19 cellular contexts compared by ENCODE assay signal in genomic region chr4:7810792-7811535, GRCh38.
DNase-seq lines count a peak whose midpoint lies in the region; ATAC-seq and TF ChIP-seq lines count a peak whose summit lies in the region.
"Had no signal": no experiment of that assay in that cellular context is flagged by ENCODE, and none has a peak within 500 bp of the region (broad histone marks: within the 10 kb centered on the region; RNA-seq: fewer than 3 reads in every experiment).

No MANE protein-coding gene starts in this region.

- H4K91ac ChIP-seq in H9 (ENCODE audit: insufficient read length, low read depth, low read length), result no peak overlapping the region

- H3K4me1 ChIP-seq in H9 (ENCODE audit: insufficient read depth, low read length) (peaks cover 4% of the 10 kb centered on the region), endocrine pancreas (ENCODE audit: control insufficient read depth, insufficient read depth, low read length) (peaks cover 6% of the 10 kb centered on the region), lower lobe of right lung (peaks cover 42% of the 10 kb centered on the region), skeletal muscle satellite cell (ENCODE audit: control insufficient read depth, insufficient read depth, low read length) (peaks cover 79% of the 10 kb centered on the region)

- no peak overlapping the region for H3T11ph ChIP-seq in H9 (ENCODE audit: low read length)

- H3K4me3 ChIP-seq in endocrine pancreas (ENCODE audit: control insufficient read depth, insufficient read depth, low read length) (no peak overlapping the region), lower lobe of right lung (no peak overlapping the region), skeletal muscle satellite cell (ENCODE audit: low read length) (peak overlapping the region; percentile 22)

- no peak overlapping the region for H3K56ac ChIP-seq in H9 (ENCODE audit: insufficient read length, low read depth, low read length)

- H3K4me2 ChIP-seq in H9 (ENCODE audit: insufficient read depth, insufficient read length, low read length), result no peak overlapping the region
- H3K4me2 ChIP-seq in skeletal muscle satellite cell (ENCODE audit: low read length), result peak overlapping the region; percentile 70

- H3K79me1 ChIP-seq in H9 (ENCODE audit: insufficient read depth, low read depth, low read length, poor library complexity, severe bottlenecking), result no peaks in the 10 kb centered on the region

- WGBS in H9 (ENCODE audit: extremely low coverage, insufficient read length, low lambda C conversion rate), result no CpG with 5 or more reads among the region's 35 CpGs

- H3K23ac ChIP-seq in H9 (ENCODE audit: insufficient read length, low read depth, low read length), result no peak overlapping the region

- H3K36me3 ChIP-seq in endocrine pancreas (ENCODE audit: control insufficient read depth, insufficient read depth, low read length) (no peaks in the 10 kb centered on the region), lower lobe of right lung (peaks cover 19% of the 10 kb centered on the region), skeletal muscle satellite cell (ENCODE audit: insufficient read depth, low read length) (peaks cover 59% of the 10 kb centered on the region)

- no peak for DNase-seq in H9
- DNase-seq in lower lobe of right lung, result no peak
- DNase-seq: activated CD8-positive, alpha-beta T cell treated with anti-CD3 and anti-CD28 coated beads for 36 hours; amygdala; Calu3; GF-D8; NCI-H187 treated with DMSO at 0.1 percent for 48 hours; NCI-H510A; occipital lobe; OCI-M1; stimulated activated CD4-positive, alpha-beta T cell treated with anti-CD3 and anti-CD28 coated beads, Interleukin-15, amount 100 ng/mL, for 24 hours had no signal

- H4K8ac ChIP-seq in H9 (replicated peaks; ENCODE audit: insufficient read length, low read depth, low read length), result no peak overlapping the region

- H2AK5ac ChIP-seq in H9 (ENCODE audit: insufficient read length, low read length), result no peak overlapping the region

- H2BK20ac ChIP-seq in H9 (ENCODE audit: low read depth, low read length, poor library complexity, severe bottlenecking), result no peak overlapping the region

- no peak overlapping the region for H2BK5ac ChIP-seq in H9 (ENCODE audit: insufficient read length, low read length)

- H3K27me3 ChIP-seq in H9 (ENCODE audit: insufficient read depth, low read length) (no peaks in the 10 kb centered on the region), endocrine pancreas (ENCODE audit: control insufficient read depth, insufficient read depth, low read length) (no peaks in the 10 kb centered on the region), lower lobe of right lung (ENCODE audit: low read depth) (no peaks in the 10 kb centered on the region), skeletal muscle satellite cell (ENCODE audit: control insufficient read depth, insufficient read depth, low read length) (no peaks in the 10 kb centered on the region)

- intact Hi-C loops in lower lobe of right lung (cut with DNase I), result no loop called here

- H3K27ac Mint-ChIP-seq in H9, result peak overlapping the region in 2 of 3 experiments; percentile 73 to 96; a peak in 4 of 7 replicates
- H3K27ac Mint-ChIP-seq: activated CD8-positive, alpha-beta T cell treated with anti-CD3 and anti-CD28 coated beads for 36 hours; activated T-helper 1 cell treated with anti-CD3 and anti-CD28 coated beads, Interleukin-12 subunit alpha, Interleukin-12 subunit beta, Interleukin-2, Interleukin-4 antibody, amounts not matched to agents 30 ng/mL and 10 ng/mL and 1 ng/mL, durations not matched to agents 14 hours and 24 hours and 36 hours had no signal

- H3K9me3 ChIP-seq in H9 (ENCODE audit: control insufficient read depth, low read depth, low read length) (no peaks in the 10 kb centered on the region), endocrine pancreas (ENCODE audit: control insufficient read depth, low read length) (no peaks in the 10 kb centered on the region), lower lobe of right lung (no peaks in the 10 kb centered on the region), skeletal muscle satellite cell (replicated peaks; ENCODE audit: low read length) (peaks cover 12% of the 10 kb centered on the region)

- H3K27ac ChIP-seq in H9 (ENCODE audit: insufficient read length, low read depth, low read length) (no peak overlapping the region), lower lobe of right lung (peak overlapping the region; percentile 44)

- H3K27me3 Mint-ChIP-seq in H9 (ENCODE audit: low read depth), result peaks cover 2% of the 10 kb centered on the region
- H3K27me3 Mint-ChIP-seq: activated CD8-positive, alpha-beta T cell treated with anti-CD3 and anti-CD28 coated beads for 36 hours had no signal

- TF ChIP-seq CTCF in H9 (conservative IDR thresholded peaks at IDR 0.05) (no peak), lower lobe of right lung (IDR thresholded peaks at IDR 0.05) (no peak)

- no peak overlapping the region for H3K18ac ChIP-seq in H9 (ENCODE audit: insufficient read length, low read depth, low read length)

- H3K9me3 Mint-ChIP-seq in H9, result no peaks in the 10 kb centered on the region
- H3K9me3 Mint-ChIP-seq: activated CD8-positive, alpha-beta T cell treated with anti-CD3 and anti-CD28 coated beads for 36 hours; activated T-helper 1 cell treated with anti-CD3 and anti-CD28 coated beads, Interleukin-12 subunit alpha, Interleukin-12 subunit beta, Interleukin-2, Interleukin-4 antibody, amounts not matched to agents 30 ng/mL and 10 ng/mL and 1 ng/mL, durations not matched to agents 14 hours and 24 hours and 36 hours had no signal

- no peak overlapping the region for H2BK12ac ChIP-seq in H9 (ENCODE audit: insufficient read length, low read depth, low read length)

- H4K5ac ChIP-seq in H9 (ENCODE audit: insufficient read length, low read depth, low read length), result no peak overlapping the region

- H2BK15ac ChIP-seq in H9 (ENCODE audit: low read depth, low read length), result no peak overlapping the region

- no peaks in the 10 kb centered on the region for H4K20me1 ChIP-seq in H9 (ENCODE audit: control insufficient read depth, insufficient read depth, insufficient read length)

- ATAC-seq in lower lobe of right lung (no peak), HG02870 (IDR thresholded peaks at IDR 0.05; ENCODE audit: unreplicated experiment) (no peak), GM19023 (IDR thresholded peaks at IDR 0.05; ENCODE audit: unreplicated experiment) (no peak), GM21576 (IDR thresholded peaks at IDR 0.05; ENCODE audit: unreplicated experiment) (no peak), GM18517 (IDR thresholded peaks at IDR 0.05; ENCODE audit: unreplicated experiment) (no peak)
- ATAC-seq: activated CD8-positive, alpha-beta T cell treated with anti-CD3 and anti-CD28 coated beads for 36 hours; left lobe of liver had no signal

- H2BK120ac ChIP-seq in H9 (ENCODE audit: low read depth, low read length, poor library complexity, severe bottlenecking), result no peak overlapping the region

- H3K9ac ChIP-seq in H9 (ENCODE audit: extremely low read depth, insufficient read length, low read length) (no peak overlapping the region), endocrine pancreas (ENCODE audit: control insufficient read depth, insufficient read depth, low read length) (peak overlapping the region; percentile 27), skeletal muscle satellite cell (ENCODE audit: low read depth, low read length) (peak overlapping the region; percentile 73)

- no peak overlapping the region for H2AFZ ChIP-seq in H9 (ENCODE audit: low read length)

- no peak overlapping the region; a peak in 1 of 5 replicates for H3K4me3 Mint-ChIP-seq in H9
- H3K4me3 Mint-ChIP-seq: activated CD8-positive, alpha-beta T cell treated with anti-CD3 and anti-CD28 coated beads for 36 hours; activated T-helper 1 cell treated with anti-CD3 and anti-CD28 coated beads, Interleukin-12 subunit alpha, Interleukin-12 subunit beta, Interleukin-2, Interleukin-4 antibody, amounts not matched to agents 30 ng/mL and 10 ng/mL and 1 ng/mL, durations not matched to agents 14 hours and 24 hours and 36 hours had no signal

- no peaks in the 10 kb centered on the region for H3K79me2 ChIP-seq in H9 (ENCODE audit: insufficient read depth, low read length)

- H3K23me2 ChIP-seq in H9 (ENCODE audit: insufficient read length, low read depth, low read length, poor library complexity, severe bottlenecking), result no peaks in the 10 kb centered on the region

- H3K4ac ChIP-seq in H9 (ENCODE audit: low read depth, low read length), result no peak overlapping the region

- peaks cover 11 to 29% (median 22%) of the 10 kb centered on the region in 3 experiments; a peak in 6 of 7 replicates for H3K36me3 Mint-ChIP-seq in H9 (ENCODE audit: insufficient read depth in 1 of 3, low read depth in 3 of 3)

- peaks cover 31 to 40% of the 10 kb centered on the region in 2 experiments for H3K4me1 Mint-ChIP-seq in H9

- peak overlapping the region; percentile 42; the same call in 1 of the 2 replicates for H3K14ac ChIP-seq in H9 (ENCODE audit: insufficient read depth, low read length)
